In genomic region chr13:58455094-58455493, GRCh38 we compare ENCODE assay signal across 7 cellular contexts.
"Had no signal": no experiment of that assay in that cellular context is flagged by ENCODE, and none has a peak within 500 bp of the region (broad histone marks: within the 10 kb centered on the region; RNA-seq: fewer than 3 reads in every experiment).

No MANE protein-coding gene starts in this region.

- H3K27me3 Mint-ChIP-seq: IgD-negative memory B cell had no signal

- DNase-seq: IMR-90, KBM-7, KG1 had no signal

- H3K27ac Mint-ChIP-seq: IgD-negative memory B cell had no signal

- H3K4me3 ChIP-seq: K562 had no signal

- H3K4me1 Mint-ChIP-seq: IgD-negative memory B cell had no signal

- H3K36me3 Mint-ChIP-seq: IgD-negative memory B cell had no signal

- H3K27ac ChIP-seq: HL-60 had no signal

- FAIRE-seq: HTR-8/SVneo, K562 had no signal

- H3K4me3 Mint-ChIP-seq: IgD-negative memory B cell had no signal

- ATAC-seq: K562 had no signal
